10 cellular contexts compared by ENCODE assay signal in genomic region chr3:186277268-186277909, GRCh38.
DNase-seq lines count a peak whose midpoint lies in the region; ATAC-seq, FAIRE-seq and TF ChIP-seq lines count a peak whose summit lies in the region.
"Had no signal": no experiment of that assay in that cellular context is flagged by ENCODE, and none has a peak within 500 bp of the region (broad histone marks: within the 10 kb centered on the region; RNA-seq: fewer than 3 reads in every experiment).

No MANE protein-coding gene starts in this region.

- H3K9me3 ChIP-seq in heart right ventricle (no peaks in the 10 kb centered on the region), kidney (ENCODE audit: control insufficient read depth in 1 of 2, low read length in 2 of 2) (no peaks in the 10 kb centered on the region)
- H3K9me3 ChIP-seq: thoracic aorta had no signal

- ATAC-seq in heart right ventricle (peak in 5 of 8 donors; percentile 45 to 69 (median 65)), GM21360 (IDR thresholded peaks at IDR 0.05; ENCODE audit: unreplicated experiment) (no peak), GM19324 (IDR thresholded peaks at IDR 0.05; ENCODE audit: low FRiP score, unreplicated experiment) (no peak)

- no peak overlapping the region for H3K9ac ChIP-seq in kidney (ENCODE audit: low read length in 2 of 2)

- TF ChIP-seq CTCF in heart right ventricle (IDR thresholded peaks at IDR 0.05), result peak in 8 of 9 donors; percentile 34 to 66 (median 54)
- peak; percentile 70 for TF ChIP-seq CTCF in kidney (IDR thresholded peaks at IDR 0.05; ENCODE audit: borderline replicate concordance, extremely low read depth, insufficient read depth)

- intact Hi-C loops in heart right ventricle (cut with DNase I) (loop anchor here in 7 of 10 donors (2.0 to 10.0 kb wide), 3 partner anchors 293 to 295 kb away; no protein-coding TSS in a partner anchor), cardiac septum (cut with DNase I) (no loop called here), kidney (cut with DNase I) (no loop called here)

- H3K36me3 ChIP-seq in heart right ventricle (peaks cover 0 to 53% (median 4%) of the 10 kb centered on the region in 9 donors), kidney (ENCODE audit: control insufficient read depth in 1 of 2, insufficient read depth in 2 of 2, low read length in 2 of 2) (no peaks in the 10 kb centered on the region)

- no peak for FAIRE-seq in kidney (lab: Jason Lieb, UNC)

- H3K27ac ChIP-seq in heart right ventricle (no peak overlapping the region), kidney (ENCODE audit: low read depth in 2 of 2, low read length in 2 of 2) (no peak overlapping the region)
- H3K27ac ChIP-seq: thoracic aorta had no signal

- DNase-seq in heart right ventricle (no peak), cardiac septum (ENCODE audit: low spot score) (no peak), astrocyte of the hippocampus (ENCODE audit: low read depth, low spot score) (peak; percentile 59), kidney (no peak)
- no peak for DNase-seq in stimulated activated CD8-positive, alpha-beta memory T cell treated with anti-CD3 and anti-CD28 coated beads, Interleukin-4, amount 100 ng/mL, for 48 hours
- DNase-seq in stimulated activated CD4-positive, alpha-beta T cell treated with anti-CD3 and anti-CD28 coated beads, Interleukin-2, amount 100 ng/mL, for 24 hours, result no peak
- DNase-seq: SHP77 had no signal

- H3K27me3 ChIP-seq in heart right ventricle, result no peaks in the 10 kb centered on the region

- H3K4me1 ChIP-seq in heart right ventricle, result peaks cover 0 to 21% (median 5%) of the 10 kb centered on the region in 9 donors
- no peaks in the 10 kb centered on the region for H3K4me1 ChIP-seq in kidney (ENCODE audit: control insufficient read depth in 1 of 2, insufficient read depth in 1 of 2, low read depth in 1 of 2, low read length in 2 of 2)

- H3K4me3 ChIP-seq in heart right ventricle (no peak overlapping the region), kidney (ENCODE audit: low read length in 2 of 2) (no peak overlapping the region)
- H3K4me3 ChIP-seq: thoracic aorta had no signal

- WGBS in heart right ventricle, 2 donors, result 35 to 39% methylated on average over 10 of the region's 10 CpGs

Comparison
In these comparisons a context has a peak if more than half of its experiments do, and no peak if none do; other contexts are left out.
1. intact Hi-C loops: an anchor here in heart right ventricle (2.0 to 10.0 kb wide); none called in cardiac septum and kidney.
2. ATAC-seq: peak in heart right ventricle (5 of 8); none in GM21360 (single experiment) and GM19324 (single experiment).